In the genomic region with DNA sequence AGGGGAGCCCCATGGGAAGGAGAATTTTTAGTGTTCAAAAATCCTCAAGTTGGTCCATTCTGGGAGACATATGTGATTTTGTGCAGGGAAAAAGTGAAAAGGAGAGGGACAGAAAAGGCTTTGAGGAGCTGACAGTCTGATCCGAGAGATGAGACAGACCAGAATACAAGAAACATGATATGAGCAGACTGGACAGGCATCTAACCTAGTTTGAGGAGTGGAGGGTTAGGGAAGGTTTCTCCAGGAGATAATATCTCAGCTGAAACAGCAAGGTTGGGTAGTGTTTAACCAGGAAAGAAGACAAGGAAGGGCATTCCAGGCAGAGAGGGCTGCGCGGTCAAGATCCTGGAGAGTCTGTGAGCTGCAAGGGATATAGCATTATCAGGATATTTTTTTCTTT, we compare ENCODE assay signal across 22 cellular contexts.
A peak's percentile ranks its signal among the peaks of the same experiment; 100 is the strongest.
DNase-seq lines count a peak whose midpoint lies in the region; ATAC-seq and TF ChIP-seq lines count a peak whose summit lies in the region.
"Had no signal": no experiment of that assay in that cellular context is flagged by ENCODE, and none has a peak within 500 bp of the region (broad histone marks: within the 10 kb centered on the region; RNA-seq: fewer than 3 reads in every experiment).

No MANE protein-coding gene starts in this region.

- H3K4me1 ChIP-seq in parathyroid adenoma = peaks cover 7% of the 10 kb centered on the region
- H3K4me1 ChIP-seq: BLaER1 had no signal

- TF ChIP-seq CTCF in parathyroid adenoma (IDR thresholded peaks at IDR 0.05) = no peak

- DNase-seq in SK-N-DZ (ENCODE audit: low spot score) (peak; percentile 84), ecto neural progenitor cell (ENCODE audit: low spot score) (peak; percentile 6), myocyte (ENCODE audit: low read depth) (peak; percentile 28), DMS53 treated with DMSO at 0.1 percent for 48 hours (lab: John Stamatoyannopoulos, UW; ENCODE audit: unreplicated experiment) (no peak)
- DNase-seq: 8988T; ACHN; BE2C; C1 segment of cervical spinal cord; Calu3; CD4-positive, alpha-beta memory T cell; CD4-positive, CD25-positive, alpha-beta regulatory T cell; CD8-positive, alpha-beta memory T cell; COR-L47; DMS79; DND-41; EL; GDM1 had no signal

- no peaks in the 10 kb centered on the region for H3K36me3 ChIP-seq in parathyroid adenoma (ENCODE audit: control insufficient read depth, insufficient read depth, low read length)
- H3K36me3 ChIP-seq: BE2C, BLaER1 had no signal

- peak overlapping the region; percentile 22 for H2AFZ ChIP-seq in parathyroid adenoma

- H3K27me3 ChIP-seq in parathyroid adenoma (ENCODE audit: control insufficient read depth, insufficient read depth, low read length) = no peaks in the 10 kb centered on the region
- H3K27me3 ChIP-seq: BE2C, BLaER1 had no signal

- no peaks in the 10 kb centered on the region for H3K9me3 ChIP-seq in parathyroid adenoma (ENCODE audit: control insufficient read depth, low read length)
- H3K9me3 ChIP-seq: BE2C had no signal

- H3K4me2 ChIP-seq in parathyroid adenoma (ENCODE audit: low read length) = no peak overlapping the region
- H3K4me2 ChIP-seq: BLaER1 had no signal

- ATAC-seq in GM19395 (IDR thresholded peaks at IDR 0.05; ENCODE audit: unreplicated experiment) (no peak), HG03354 (IDR thresholded peaks at IDR 0.05; ENCODE audit: poor library complexity, severe bottlenecking, unreplicated experiment) (no peak)
- ATAC-seq: GM12878 had no signal

- no peak overlapping the region for H3K27ac ChIP-seq in parathyroid adenoma
- H3K27ac ChIP-seq: BLaER1 had no signal

- H3K79me2 ChIP-seq in parathyroid adenoma = no peaks in the 10 kb centered on the region

- no peak overlapping the region for H3K4me3 ChIP-seq in parathyroid adenoma (ENCODE audit: low read depth, low read length)
- H3K4me3 ChIP-seq: BLaER1, GM12878 had no signal

- H3K9ac ChIP-seq in parathyroid adenoma = no peak overlapping the region
- H3K9ac ChIP-seq: BLaER1 had no signal
